In the genomic region with DNA sequence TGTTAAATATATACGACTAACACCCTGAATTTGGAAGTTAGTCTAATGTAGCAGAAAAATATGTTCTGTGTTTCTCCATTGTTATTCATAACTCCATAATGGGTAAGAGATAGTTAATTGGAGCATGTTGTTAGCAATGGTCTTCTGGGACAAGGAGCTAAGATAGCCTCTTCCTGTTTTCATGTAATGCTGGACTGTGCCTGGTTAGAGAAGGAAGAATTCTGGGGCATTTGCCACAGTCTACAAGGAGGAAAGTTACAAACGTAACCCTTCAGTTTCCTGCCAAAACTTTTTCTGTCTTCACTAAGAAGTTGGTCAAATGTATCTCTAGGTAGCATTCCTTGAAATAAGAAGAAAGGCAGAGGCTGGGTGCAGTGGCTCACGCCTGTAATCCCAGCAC, we compare ENCODE assay signal across 23 cellular contexts.
"Had no signal": no experiment of that assay in that cellular context is flagged by ENCODE, and none has a peak within 500 bp of the region (broad histone marks: within the 10 kb centered on the region; RNA-seq: fewer than 3 reads in every experiment).

No MANE protein-coding gene starts in this region.

- FAIRE-seq: frontal cortex, islet of Langerhans had no signal

- H3K27ac Mint-ChIP-seq: activated B cell treated with CpG ODN at 0.5 μM for 24 hours; dendritic cell treated with granulocyte-macrophage colony-stimulating factor and Interleukin-4, amounts not matched to agents 40 ng/mL and 50 ng/mL, for 4 days; endodermal cell; nephron; progenitor cell of endocrine pancreas had no signal

- H3K4me3 Mint-ChIP-seq: activated B cell treated with CpG ODN at 0.5 μM for 24 hours; dendritic cell treated with granulocyte-macrophage colony-stimulating factor and Interleukin-4, amounts not matched to agents 40 ng/mL and 50 ng/mL, for 4 days; endodermal cell; nephron had no signal

- H3K27me3 Mint-ChIP-seq: activated B cell treated with CpG ODN at 0.5 μM for 24 hours; dendritic cell treated with granulocyte-macrophage colony-stimulating factor and Interleukin-4, amounts not matched to agents 40 ng/mL and 50 ng/mL, for 4 days; progenitor cell of endocrine pancreas had no signal

- ATAC-seq: upper lobe of right lung had no signal

- H3K4me3 ChIP-seq: esophagus muscularis mucosa, suprapubic skin, tibial artery, upper lobe of right lung had no signal

- H3K9me3 Mint-ChIP-seq: activated B cell treated with CpG ODN at 0.5 μM for 24 hours; dendritic cell treated with granulocyte-macrophage colony-stimulating factor and Interleukin-4, amounts not matched to agents 40 ng/mL and 50 ng/mL, for 4 days; endodermal cell; nephron had no signal

- DNase-seq: activated B cell treated with CpG ODN at 0.5 μM for 24 hours; activated CD4-positive, alpha-beta T cell treated with anti-CD3 and anti-CD28 coated beads, Interleukin-2, amount 50 U/mL, for 4 hours; activated naive CD4-positive, alpha-beta T cell; activated T-cell treated with anti-CD3 and anti-CD28 coated beads, Interleukin-2, amount 50 U/mL, for 48 hours; amniotic stem cell; central memory CD4-positive, alpha-beta T cell; endodermal cell; mammary epithelial cell; retina; SK-N-SH; stimulated activated CD4-positive, alpha-beta T cell treated with anti-CD3 and anti-CD28 coated beads, Interleukin-15, amount 100 ng/mL, for 24 hours; stimulated activated CD4-positive, alpha-beta T cell treated with anti-CD3 and anti-CD28 coated beads, Interleukin-2, amount 100 ng/mL, for 24 hours; stimulated activated naive CD4-positive, alpha-beta T cell; SW 1271; tibial artery; upper lobe of right lung had no signal
